10 cellular contexts compared by ENCODE assay signal in the genomic region with DNA sequence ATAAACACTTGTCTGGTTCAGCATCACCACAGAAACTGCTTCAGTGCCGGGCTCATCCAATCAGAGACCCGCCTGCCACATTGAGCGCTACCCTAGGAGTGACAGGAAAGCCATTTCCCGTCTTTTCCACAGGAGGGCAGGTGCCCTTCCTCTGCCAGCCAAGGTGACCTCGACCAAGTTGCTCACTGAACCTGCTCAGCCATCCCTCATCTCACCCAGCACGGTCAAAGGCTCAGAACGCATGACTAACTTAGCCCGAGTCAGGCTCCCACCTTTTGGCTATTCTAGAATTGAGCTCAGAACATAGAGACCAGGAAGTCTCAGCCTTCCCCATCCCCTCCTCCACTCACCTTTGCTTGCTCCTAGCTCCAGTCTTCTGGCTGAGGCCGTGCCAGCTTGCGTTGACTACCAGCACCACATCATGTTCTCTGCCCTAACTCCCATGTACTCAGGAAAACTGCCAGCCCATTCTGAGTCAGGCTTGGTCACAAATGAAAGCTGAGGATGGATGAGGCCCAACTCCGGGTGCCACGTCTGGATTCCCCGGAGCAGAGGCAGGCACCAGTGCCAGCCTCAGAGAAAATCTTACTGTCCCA. TPM values are rescaled to one million over a fixed set of nuclear protein-coding genes. Genes with fewer than 3 reads are reported as not detected.
DNase-seq lines count a peak whose midpoint lies in the region; ATAC-seq and TF ChIP-seq lines count a peak whose summit lies in the region.
"Had no signal": no experiment of that assay in that cellular context is flagged by ENCODE, and none has a peak within 500 bp of the region (broad histone marks: within the 10 kb centered on the region; RNA-seq: fewer than 3 reads in every experiment).

No MANE protein-coding gene starts in this region.

- no peak overlapping the region for H3K4me3 Mint-ChIP-seq in activated naive CD8-positive, alpha-beta T cell treated with anti-CD3 and anti-CD28 coated beads, Interleukin-2, amount 50 U/mL, for 24 hours
- no peak overlapping the region for H3K4me3 Mint-ChIP-seq in T-helper 2 cell treated with Interferon-gamma antibody and Interleukin-4, amounts not matched to agents 5 μg/mL and 100 μg/mL, for 36 hours
- H3K4me3 Mint-ChIP-seq: mesothelial cell of epicardium had no signal

- no peaks in the 10 kb centered on the region for H3K9me3 Mint-ChIP-seq in activated naive CD8-positive, alpha-beta T cell treated with anti-CD3 and anti-CD28 coated beads, Interleukin-2, amount 50 U/mL, for 24 hours
- H3K9me3 Mint-ChIP-seq in T-helper 2 cell treated with Interferon-gamma antibody and Interleukin-4, amounts not matched to agents 5 μg/mL and 100 μg/mL, for 36 hours, result no peaks in the 10 kb centered on the region
- H3K9me3 Mint-ChIP-seq: mesothelial cell of epicardium had no signal

- no peak overlapping the region for H3K27ac Mint-ChIP-seq in activated naive CD8-positive, alpha-beta T cell treated with anti-CD3 and anti-CD28 coated beads, Interleukin-2, amount 50 U/mL, for 24 hours
- H3K27ac Mint-ChIP-seq in T-helper 2 cell treated with Interferon-gamma antibody and Interleukin-4, amounts not matched to agents 5 μg/mL and 100 μg/mL, for 36 hours, result no peak overlapping the region
- H3K27ac Mint-ChIP-seq: mesothelial cell of epicardium had no signal

- no peaks in the 10 kb centered on the region for H3K36me3 ChIP-seq in kidney epithelial cell (ENCODE audit: control insufficient read depth, insufficient read depth, low read length)

- peak; percentile 43 for ATAC-seq in activated naive CD8-positive, alpha-beta T cell treated with anti-CD3 and anti-CD28 coated beads, Interleukin-2, amount 50 U/mL, for 24 hours

- H3K4me3 ChIP-seq in kidney epithelial cell (ENCODE audit: low read depth, low read length), result no peak overlapping the region
- H3K4me3 ChIP-seq: K562 had no signal

- H3K36me3 Mint-ChIP-seq in activated naive CD8-positive, alpha-beta T cell treated with anti-CD3 and anti-CD28 coated beads, Interleukin-2, amount 50 U/mL, for 24 hours (ENCODE audit: low read depth), result peaks cover 15% of the 10 kb centered on the region
- peaks cover 12% of the 10 kb centered on the region for H3K36me3 Mint-ChIP-seq in T-helper 2 cell treated with Interferon-gamma antibody and Interleukin-4, amounts not matched to agents 5 μg/mL and 100 μg/mL, for 36 hours (ENCODE audit: low read depth)

- peak; percentile 32 for DNase-seq in AG20443 (ENCODE audit: low spot score)
- DNase-seq in HT1080 (ENCODE audit: low read depth), result peak; percentile 76
- no peak for DNase-seq in activated naive CD8-positive, alpha-beta T cell treated with anti-CD3 and anti-CD28 coated beads, Interleukin-2, amount 50 U/mL, for 24 hours
- DNase-seq in kidney epithelial cell (ENCODE audit: low read depth), result peak; percentile 48
- DNase-seq in CD1c-positive myeloid dendritic cell (ENCODE audit: extremely low spot score), result no peak
- no peak for DNase-seq in T-helper 2 cell treated with Interferon-gamma antibody and Interleukin-4, amounts not matched to agents 5 μg/mL and 100 μg/mL, for 36 hours (ENCODE audit: low spot score)
- no peak for DNase-seq in cerebellar cortex (ENCODE audit: low spot score)
- no peak for DNase-seq in stimulated activated CD4-positive, alpha-beta T cell treated with anti-CD3 and anti-CD28 coated beads, Interleukin-12 subunit alpha, Interleukin-12 subunit beta, amount 100 ng/mL, for 4 hours

- no peaks in the 10 kb centered on the region for H3K27me3 ChIP-seq in kidney epithelial cell (ENCODE audit: control insufficient read depth, insufficient read depth, low read length)

- H3K27me3 Mint-ChIP-seq in activated naive CD8-positive, alpha-beta T cell treated with anti-CD3 and anti-CD28 coated beads, Interleukin-2, amount 50 U/mL, for 24 hours, result no peaks in the 10 kb centered on the region
- no peaks in the 10 kb centered on the region for H3K27me3 Mint-ChIP-seq in T-helper 2 cell treated with Interferon-gamma antibody and Interleukin-4, amounts not matched to agents 5 μg/mL and 100 μg/mL, for 36 hours (ENCODE audit: low read depth)

- peaks cover 6% of the 10 kb centered on the region for H3K4me1 Mint-ChIP-seq in activated naive CD8-positive, alpha-beta T cell treated with anti-CD3 and anti-CD28 coated beads, Interleukin-2, amount 50 U/mL, for 24 hours
- peaks cover 11% of the 10 kb centered on the region for H3K4me1 Mint-ChIP-seq in T-helper 2 cell treated with Interferon-gamma antibody and Interleukin-4, amounts not matched to agents 5 μg/mL and 100 μg/mL, for 36 hours (ENCODE audit: low read depth)
- H3K4me1 Mint-ChIP-seq: mesothelial cell of epicardium had no signal

- peak; percentile 20 for TF ChIP-seq CTCF in kidney epithelial cell (IDR thresholded peaks at IDR 0.05; ENCODE audit: insufficient read depth, low read length, poor library complexity, severe bottlenecking)

RNA-seq across cellular contexts. Expression of gene MRPS23, which starts 15.6 kb away (rescaled TPM):
- total RNA-seq in HT1080 (2014; rRNA removed; shearing (Covaris generic)), result 129 and 133 TPM in 2 replicates
- 77.9 and 97.4 TPM in 2 replicates for polyA plus RNA-seq in HT1080 (2015; cell fraction: cytosol; rRNA removed)
- 52.3 and 66.8 TPM in 2 replicates for polyA plus RNA-seq in HT1080 (2015; cell fraction: nucleus; rRNA removed)
- total RNA-seq in kidney epithelial cell, result 26.1 and 43.2 TPM in 2 replicates

Comparison
In these comparisons a context has a peak if more than half of its experiments do, and no peak if none do; other contexts are left out.
1. DNase-seq: peak in AG20443 (single experiment), HT1080 (single experiment) and kidney epithelial cell (single experiment); none in activated naive CD8-positive, alpha-beta T cell treated with anti-CD3 and anti-CD28 coated beads, Interleukin-2, amount 50 U/mL, for 24 hours (single experiment), CD1c-positive myeloid dendritic cell (single experiment), T-helper 2 cell treated with Interferon-gamma antibody and Interleukin-4, amounts not matched to agents 5 μg/mL and 100 μg/mL, for 36 hours (single experiment), cerebellar cortex (single experiment) and stimulated activated CD4-positive, alpha-beta T cell treated with anti-CD3 and anti-CD28 coated beads, Interleukin-12 subunit alpha, Interleukin-12 subunit beta, amount 100 ng/mL, for 4 hours (single experiment).